Comparison of ENCODE assay signal across 1 cellular context in genomic region chr16:75203667-75204409, GRCh38.
TF ChIP-seq lines count a peak whose summit lies in the region.

No MANE protein-coding gene starts in this region.

TF ChIP-seq in WTC11, 78 proteins besides CTCF, POLR2A, EP300 and RAD21 (continued from another document):
- no peak for TF ChIP-seq ZNF281 (CRISPR knock-in tag; IDR thresholded peaks at IDR 0.05)
- no peak for TF ChIP-seq STAT6 (CRISPR knock-in tag; conservative IDR thresholded peaks at IDR 0.05; ENCODE audit: low read depth)
- no peak for TF ChIP-seq ELF4 (CRISPR knock-in tag; IDR thresholded peaks at IDR 0.05; ENCODE audit: low read depth)
